Comparison of ENCODE assay signal across 8 cellular contexts in the genomic region with DNA sequence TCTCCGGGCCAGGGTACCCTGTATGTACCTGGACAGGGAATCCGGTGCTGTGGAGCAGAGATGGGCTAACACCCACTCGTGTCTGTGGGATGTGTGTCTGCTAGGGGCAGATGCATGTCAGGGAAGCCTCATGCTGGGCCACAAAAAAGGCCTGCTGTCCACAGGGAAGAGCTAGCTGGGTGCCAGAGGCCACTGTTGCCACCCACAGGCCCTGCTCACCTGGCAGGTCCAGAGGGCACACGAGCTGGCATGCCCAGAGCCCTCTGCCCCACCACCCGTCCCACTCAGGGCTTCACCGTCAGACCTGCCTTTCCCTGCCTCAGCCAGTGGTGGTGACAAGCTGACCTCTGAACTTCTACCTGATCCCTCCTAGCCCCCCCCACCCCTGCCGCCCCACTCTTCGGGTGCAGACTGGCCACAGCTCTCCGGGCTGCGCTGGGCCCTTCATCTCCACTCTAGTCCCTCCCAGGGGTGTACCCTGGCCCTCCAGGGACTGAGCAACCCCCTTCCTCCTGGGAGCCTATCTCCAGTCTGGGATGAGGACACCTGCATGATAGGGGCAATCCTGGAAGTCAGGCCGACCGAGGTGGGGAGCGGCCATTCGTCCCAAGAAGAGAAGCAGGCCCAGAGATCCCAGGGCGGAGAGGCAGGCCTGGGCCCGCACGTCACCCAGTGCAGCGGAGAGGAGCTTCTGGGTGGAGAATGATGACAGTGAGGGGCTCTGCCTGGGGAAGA. TPM values are rescaled to one million over a fixed set of nuclear protein-coding genes. Genes with fewer than 3 reads are reported as not detected.
DNase-seq lines count a peak whose midpoint lies in the region; ATAC-seq and TF ChIP-seq lines count a peak whose summit lies in the region.

No MANE protein-coding gene starts in this region.

- H3K4me3 ChIP-seq in SK-N-MC (peak overlapping the region; percentile 94), fibroblast of the aortic adventitia (ENCODE audit: low read depth, low read length) (peak overlapping the region; percentile 77)

- DNase-seq in SK-N-MC (ENCODE audit: low read depth, low spot score) (no peak), fibroblast of the aortic adventitia (ENCODE audit: low read depth) (no peak), sciatic nerve (ENCODE audit: low spot score) (no peak), NCI-H82 treated with DMSO at 0.1 percent for 48 hours (lab: John Stamatoyannopoulos, UW; ENCODE audit: unreplicated experiment) (no peak), NCI-H146 treated with DMSO at 0.1 percent for 48 hours (lab: John Stamatoyannopoulos, UW; ENCODE audit: unreplicated experiment) (no peak), NOMO-1 treated with dmso at 0.1 percent for 144 hours (lab: John Stamatoyannopoulos, UW; ENCODE audit: unreplicated experiment) (no peak)

- no peaks in the 10 kb centered on the region; the same call in 1 of the 2 replicates for H3K36me3 ChIP-seq in SK-N-MC (ENCODE audit: insufficient read depth, low read length)

- no peaks in the 10 kb centered on the region for H3K9me3 ChIP-seq in SK-N-MC (ENCODE audit: low read depth, low read length)

- ATAC-seq in sciatic nerve = peak; percentile 0
- ATAC-seq in HG03108 (IDR thresholded peaks at IDR 0.05; ENCODE audit: unreplicated experiment) = no peak

- peak overlapping the region; percentile 12 for H3K9ac ChIP-seq in SK-N-MC (ENCODE audit: insufficient read length)

- intact Hi-C loops in sciatic nerve (cut with DNase I) = loop anchor here (10.0 kb wide), 1 partner anchor 132 kb away; no protein-coding TSS in a partner anchor

- H3K27ac ChIP-seq in SK-N-MC = peak overlapping the region; percentile 89

- peak; percentile 3 for TF ChIP-seq POLR2A in GM18526 (IDR thresholded peaks at IDR 0.05; ENCODE audit: extremely low read depth, insufficient read length)

- no peak for TF ChIP-seq CTCF in fibroblast of the aortic adventitia (IDR thresholded peaks at IDR 0.05; ENCODE audit: insufficient read depth, low read length)

RNA-seq across cellular contexts. Expression of a gene that starts 1.3 kb away (rescaled TPM):
- total RNA-seq in fibroblast of the aortic adventitia (ENCODE audit: low replicate concordance) (16.7 and 17.6 TPM in 2 replicates), sciatic nerve (7.2 TPM)

RNA-seq across cellular contexts. Expression of a gene that starts 6.8 kb away (rescaled TPM):
- total RNA-seq in fibroblast of the aortic adventitia (ENCODE audit: low replicate concordance) (0.65 and 1.2 TPM in 2 replicates), sciatic nerve (not detected)

RNA-seq across cellular contexts. Expression of a gene that starts 8.3 kb away (rescaled TPM):
- total RNA-seq in fibroblast of the aortic adventitia (ENCODE audit: low replicate concordance) (6.3 and 8.8 TPM in 2 replicates), sciatic nerve (16.7 TPM)

RNA-seq across cellular contexts. Expression of a gene that starts 13.0 kb away (rescaled TPM):
- total RNA-seq in fibroblast of the aortic adventitia (ENCODE audit: low replicate concordance) (99.4 and 841 TPM in 2 replicates), sciatic nerve (1,209 TPM)

RNA-seq across cellular contexts. Expression of a gene that starts 19.4 kb away (rescaled TPM):
- 40.6 and 53.4 TPM in 2 replicates for total RNA-seq in fibroblast of the aortic adventitia (ENCODE audit: low replicate concordance)
- 74.8 TPM for total RNA-seq in sciatic nerve
